ENCODE assay signal across 1 cellular context in genomic region chr14:20970983-20971704, GRCh38.
TF ChIP-seq lines count a peak whose summit lies in the region.

No MANE protein-coding gene starts in this region.

TF ChIP-seq in Ishikawa, 13 proteins besides CTCF, POLR2A, EP300 and RAD21 (continued from another document):
- TF ChIP-seq MAX (IDR thresholded peaks at IDR 0.05), result peak; percentile 34; the same call in 1 of the 2 replicates
TF ChIP-seq in Ishikawa: peak in this region for 4.
